In the genomic region with DNA sequence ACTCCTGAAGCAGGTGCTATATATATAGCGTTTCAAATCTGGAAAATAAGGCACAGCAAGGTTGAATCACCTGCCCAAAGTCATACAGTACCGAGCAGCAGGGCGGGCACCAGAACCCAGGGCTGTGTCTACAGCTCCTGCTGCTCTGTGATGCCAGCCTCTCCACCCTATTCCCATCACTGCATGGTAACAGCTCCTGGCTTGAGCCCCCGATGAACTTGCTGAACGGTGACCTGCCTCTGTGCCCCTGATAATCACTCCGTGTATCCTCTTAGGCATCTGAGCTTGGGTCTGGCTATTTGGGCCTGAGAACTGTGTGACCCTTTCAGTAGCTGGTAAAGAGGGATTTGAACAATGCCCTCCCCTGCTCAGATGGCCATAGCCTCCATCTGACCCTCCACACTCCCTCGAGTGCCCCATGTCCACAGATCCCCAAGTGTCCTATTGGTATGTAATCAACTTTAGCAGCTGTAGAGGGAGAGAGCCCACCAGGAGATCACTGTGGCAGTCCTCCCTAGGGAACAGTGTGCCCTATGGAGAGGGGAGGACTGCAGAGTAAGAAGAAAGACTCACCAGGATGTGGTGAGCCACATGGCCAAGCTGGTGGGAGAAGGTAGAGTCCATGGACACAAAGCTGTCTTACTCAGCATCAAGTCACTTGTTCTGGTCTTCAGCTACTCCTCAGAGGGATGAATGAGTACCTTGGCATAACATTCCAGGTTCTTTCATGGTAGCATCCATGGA, we compare ENCODE assay signal across 11 cellular contexts. TPM values are rescaled to one million over a fixed set of nuclear protein-coding genes. Genes with fewer than 3 reads are reported as not detected.
A peak's percentile ranks its signal among the peaks of the same experiment; 100 is the strongest.
DNase-seq lines count a peak whose midpoint lies in the region; ATAC-seq and TF ChIP-seq lines count a peak whose summit lies in the region.
"Had no signal": no experiment of that assay in that cellular context is flagged by ENCODE, and none has a peak within 500 bp of the region (broad histone marks: within the 10 kb centered on the region; RNA-seq: fewer than 3 reads in every experiment).

No MANE protein-coding gene starts in this region.

- no peaks in the 10 kb centered on the region for H3K9me3 ChIP-seq in heart right ventricle
- H3K9me3 ChIP-seq in right cardiac atrium (ENCODE audit: control insufficient read depth, low read length): no peaks in the 10 kb centered on the region
- H3K9me3 ChIP-seq in vagina: no peaks in the 10 kb centered on the region
- H3K9me3 ChIP-seq: body of pancreas, spleen had no signal

- H3K36me3 ChIP-seq in heart right ventricle (no peaks in the 10 kb centered on the region), vagina (no peaks in the 10 kb centered on the region)
- H3K36me3 ChIP-seq: spleen had no signal

- TF ChIP-seq CTCF in heart right ventricle (IDR thresholded peaks at IDR 0.05) (no peak), WI38 (IDR thresholded peaks at IDR 0.05; ENCODE audit: low read depth, low read length) (no peak), foreskin fibroblast (IDR thresholded peaks at IDR 0.05; ENCODE audit: low read depth, low read length) (no peak), vagina (IDR thresholded peaks at IDR 0.05) (no peak)

- 91 to 92% methylated on average over 7 of the region's 7 CpGs for WGBS in heart right ventricle, 2 donors
- 90% methylated on average over 7 of the region's 7 CpGs for WGBS in right cardiac atrium

- H3K4me3 ChIP-seq in heart right ventricle (peak overlapping the region in 2 of 10 donors; percentile 56 to 63), right cardiac atrium (ENCODE audit: low read length) (no peak overlapping the region), WI38 (ENCODE audit: low read depth, low read length) (peak overlapping the region; percentile 91; the same call in 1 of the 2 replicates), foreskin fibroblast (ENCODE audit: low read depth in 1 of 2, low read length in 2 of 2) (peak overlapping the region; percentile 57 to 80), vagina (no peak overlapping the region)
- H3K4me3 ChIP-seq: body of pancreas had no signal

- H3K27me3 ChIP-seq in heart right ventricle (peaks cover 0 to 16% (median 9%) of the 10 kb centered on the region in 7 donors), right cardiac atrium (ENCODE audit: control insufficient read depth, insufficient read depth) (no peaks in the 10 kb centered on the region), vagina (no peaks in the 10 kb centered on the region)
- H3K27me3 ChIP-seq: body of pancreas had no signal

- H3K27ac ChIP-seq in heart right ventricle (peak overlapping the region in 7 of 10 donors; percentile 36 to 83 (median 68)), right cardiac atrium (ENCODE audit: low read length) (no peak overlapping the region), vagina (peak overlapping the region; percentile 9)
- H3K27ac ChIP-seq: body of pancreas, spleen had no signal

- TF ChIP-seq POLR2A in vagina (IDR thresholded peaks at IDR 0.05): no peak

- H3K4me1 ChIP-seq in heart right ventricle (peaks cover 0 to 58% (median 16%) of the 10 kb centered on the region in 9 donors), right cardiac atrium (ENCODE audit: control insufficient read depth, insufficient read depth, low read length) (peaks cover 4% of the 10 kb centered on the region), vagina (peaks cover 16% of the 10 kb centered on the region)

- ATAC-seq in heart right ventricle (no peak), right cardiac atrium (no peak), HG02870 (IDR thresholded peaks at IDR 0.05; ENCODE audit: unreplicated experiment) (no peak)
- ATAC-seq: esophagus mucosa had no signal

- intact Hi-C loops in heart right ventricle (cut with DNase I): loop anchor here in 5 of 10 donors (5.0 to 10.0 kb wide), 3 partner anchors 51 to 54 kb away; no protein-coding TSS in a partner anchor
- intact Hi-C loops in right cardiac atrium (cut with DNase I): no loop called here
- intact Hi-C loops in vagina (cut with DNase I): no loop called here

- peak in 1 of 2 donors; percentile 2 for DNase-seq in heart right ventricle
- DNase-seq in right cardiac atrium: no peak
- DNase-seq in foreskin fibroblast: peak; percentile 62 to 67
- DNase-seq in vagina (ENCODE audit: extremely low spot score in 2 of 2): peak; percentile 67 to 82
- DNase-seq in SKM-1 treated with dmso at 0.1 percent for 144 hours (lab: John Stamatoyannopoulos, UW; ENCODE audit: unreplicated experiment): no peak
- DNase-seq in NCI-H1436 treated with DMSO at 0.1 percent for 48 hours (lab: John Stamatoyannopoulos, UW): no peak
- DNase-seq: spleen had no signal

RNA-seq across cellular contexts. Expression of a gene that starts 1.1 kb away (rescaled TPM):
- total RNA-seq in heart right ventricle: 1 to 10 TPM; 2.2 to 9.3 (median 3.0) TPM
- polyA plus RNA-seq in heart right ventricle: 1 to 10 TPM; 1.5 to 2.5 TPM
- total RNA-seq in right cardiac atrium: 1 to 10 TPM; 3.1 to 6.5 (median 5.6) TPM
- 1.4 TPM for polyA plus RNA-seq in right cardiac atrium
- total RNA-seq in vagina: 3.2 TPM

Comparison
In these comparisons a context has a peak if more than half of its experiments do, and no peak if none do; other contexts are left out.
1. DNase-seq: peak in foreskin fibroblast (2 of 2) and vagina (2 of 2); none in right cardiac atrium (0 of 3), SKM-1 treated with dmso at 0.1 percent for 144 hours (single experiment) and NCI-H1436 treated with DMSO at 0.1 percent for 48 hours (single experiment).
2. H3K4me3 ChIP-seq: peak in WI38 (single experiment) and foreskin fibroblast (2 of 2); none in right cardiac atrium (single experiment) and vagina (0 of 2).